20 cellular contexts compared by ENCODE assay signal in genomic region chr16:9941245-9941644, GRCh38.
DNase-seq lines count a peak whose midpoint lies in the region; ATAC-seq and TF ChIP-seq lines count a peak whose summit lies in the region.
"Had no signal": no experiment of that assay in that cellular context is flagged by ENCODE, and none has a peak within 500 bp of the region (broad histone marks: within the 10 kb centered on the region; RNA-seq: fewer than 3 reads in every experiment).

No MANE protein-coding gene starts in this region.

- H3K27me3 Mint-ChIP-seq in T-helper 2 cell treated with Interferon-gamma antibody and Interleukin-4, amounts not matched to agents 5 μg/mL and 100 μg/mL, for 36 hours (ENCODE audit: low read depth): no peaks in the 10 kb centered on the region
- H3K27me3 Mint-ChIP-seq: CD4-positive, alpha-beta T cell had no signal

- ATAC-seq in gastroesophageal sphincter: no peak
- ATAC-seq: CD8-positive, alpha-beta T cell; GM12878 had no signal

- H3K27ac Mint-ChIP-seq in T-helper 2 cell treated with Interferon-gamma antibody and Interleukin-4, amounts not matched to agents 5 μg/mL and 100 μg/mL, for 36 hours: no peak overlapping the region
- H3K27ac Mint-ChIP-seq: B cell; CD4-positive, alpha-beta T cell; CD8-positive, alpha-beta T cell had no signal

- no peaks in the 10 kb centered on the region for H3K4me1 Mint-ChIP-seq in T-helper 2 cell treated with Interferon-gamma antibody and Interleukin-4, amounts not matched to agents 5 μg/mL and 100 μg/mL, for 36 hours (ENCODE audit: low read depth)
- H3K4me1 Mint-ChIP-seq: B cell had no signal

- H3K4me3 ChIP-seq in gastroesophageal sphincter: no peak overlapping the region
- H3K4me3 ChIP-seq: BLaER1 treated with 17β-estradiol and CSF1 and Interleukin-3, amounts not matched to agents 10 nM and 100 nM; GM12878 had no signal

- no peak for TF ChIP-seq POLR2A in gastroesophageal sphincter (IDR thresholded peaks at IDR 0.05)

- no peak overlapping the region for H3K4me3 Mint-ChIP-seq in T-helper 2 cell treated with Interferon-gamma antibody and Interleukin-4, amounts not matched to agents 5 μg/mL and 100 μg/mL, for 36 hours
- H3K4me3 Mint-ChIP-seq: B cell; CD4-positive, alpha-beta T cell; CD8-positive, alpha-beta T cell had no signal

- no peaks in the 10 kb centered on the region for H3K36me3 Mint-ChIP-seq in T-helper 2 cell treated with Interferon-gamma antibody and Interleukin-4, amounts not matched to agents 5 μg/mL and 100 μg/mL, for 36 hours (ENCODE audit: low read depth)
- H3K36me3 Mint-ChIP-seq: CD8-positive, alpha-beta T cell had no signal

- no peak overlapping the region for H3K27ac ChIP-seq in gastroesophageal sphincter
- H3K27ac ChIP-seq: BLaER1 treated with 17β-estradiol and CSF1 and Interleukin-3, amounts not matched to agents 10 nM and 100 nM; C4-2B had no signal

- WGBS in gastroesophageal sphincter (ENCODE audit: low coverage in 1 of 2), 2 donors: 86 to 100% methylated on average over 1 to 3 of the region's 3 CpGs

- peaks cover 0 to 4% of the 10 kb centered on the region in 2 donors for H3K36me3 ChIP-seq in gastroesophageal sphincter
- H3K36me3 ChIP-seq: BLaER1 treated with 17β-estradiol and CSF1 and Interleukin-3, amounts not matched to agents 10 nM and 100 nM had no signal

- H3K9me3 ChIP-seq in gastroesophageal sphincter: no peaks in the 10 kb centered on the region
- H3K9me3 ChIP-seq: BLaER1 treated with 17β-estradiol and CSF1 and Interleukin-3, amounts not matched to agents 10 nM and 100 nM; Caco-2 had no signal

- TF ChIP-seq EP300 in gastroesophageal sphincter (IDR thresholded peaks at IDR 0.05): no peak

- DNase-seq in NCI-H748 (lab: John Stamatoyannopoulos, UW; ENCODE audit: unreplicated experiment): peak; percentile 14
- DNase-seq in NCI-H748 treated with DMSO at 0.1 percent for 48 hours (lab: John Stamatoyannopoulos, UW): no peak
- DNase-seq in G401 (ENCODE audit: low spot score): peak; percentile 57
- peak; percentile 60 for DNase-seq in RPMI8226
- peak; percentile 43 for DNase-seq in cerebellar cortex (ENCODE audit: low spot score)
- no peak for DNase-seq in T-helper 2 cell treated with Interferon-gamma antibody and Interleukin-4, amounts not matched to agents 5 μg/mL and 100 μg/mL, for 36 hours (ENCODE audit: low spot score)
- DNase-seq: 8988T; ACHN; AML-193; Caco-2; Calu3; CD4-positive, alpha-beta T cell; CD8-positive, alpha-beta T cell; DMS79 treated with DMSO at 0.1 percent for 48 hours; GDM1 had no signal

- H3K27me3 ChIP-seq in gastroesophageal sphincter: no peaks in the 10 kb centered on the region
- H3K27me3 ChIP-seq: BLaER1 treated with 17β-estradiol and CSF1 and Interleukin-3, amounts not matched to agents 10 nM and 100 nM had no signal

- TF ChIP-seq CTCF in gastroesophageal sphincter (IDR thresholded peaks at IDR 0.05): no peak

- no peaks in the 10 kb centered on the region for H3K4me1 ChIP-seq in gastroesophageal sphincter
- H3K4me1 ChIP-seq: BLaER1 treated with 17β-estradiol and CSF1 and Interleukin-3, amounts not matched to agents 10 nM and 100 nM; Caco-2 had no signal

- in situ Hi-C loops in G401 (cut with HindIII; ENCODE audit: low sequenced_read_pairs): no loop called here

- H3K9me3 Mint-ChIP-seq in T-helper 2 cell treated with Interferon-gamma antibody and Interleukin-4, amounts not matched to agents 5 μg/mL and 100 μg/mL, for 36 hours: peaks cover 3% of the 10 kb centered on the region
- H3K9me3 Mint-ChIP-seq: CD8-positive, alpha-beta T cell had no signal

Comparison
In these comparisons a context has a peak if more than half of its experiments do, and no peak if none do; other contexts are left out.
1. DNase-seq: peak in NCI-H748 (single experiment), G401 (single experiment), RPMI8226 (single experiment) and cerebellar cortex (single experiment); none in NCI-H748 treated with DMSO at 0.1 percent for 48 hours (single experiment) and T-helper 2 cell treated with Interferon-gamma antibody and Interleukin-4, amounts not matched to agents 5 μg/mL and 100 μg/mL, for 36 hours (single experiment).